In the genomic region with DNA sequence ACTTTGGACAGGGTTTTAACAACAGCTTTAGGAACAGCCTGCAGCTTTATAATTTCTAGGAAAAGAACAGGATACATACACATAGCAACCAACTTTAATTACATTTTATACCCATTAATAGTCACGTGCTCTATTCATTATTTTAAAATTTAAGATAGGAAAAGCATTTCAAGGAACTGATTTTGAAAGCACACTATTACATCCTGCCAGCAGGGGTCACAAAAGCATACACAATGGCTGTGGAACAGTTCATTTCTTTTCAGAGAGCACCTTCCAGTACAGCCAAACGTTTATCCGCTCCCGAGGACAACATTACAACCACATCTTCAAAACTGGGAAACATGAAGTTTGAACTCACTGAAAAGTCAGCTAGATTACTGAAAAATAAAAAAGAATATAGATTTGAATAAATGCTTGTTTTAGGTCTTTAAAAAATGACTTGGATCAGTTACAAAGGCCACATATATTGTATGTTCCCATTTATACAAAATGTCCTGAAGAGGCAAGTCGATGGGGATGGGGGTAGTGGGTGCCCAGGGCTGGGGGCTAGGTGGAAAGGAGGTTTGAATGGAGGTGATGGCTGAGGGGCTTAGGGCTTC, we compare ENCODE assay signal across 8 cellular contexts.
DNase-seq lines count a peak whose midpoint lies in the region; ATAC-seq and TF ChIP-seq lines count a peak whose summit lies in the region.

No MANE protein-coding gene starts in this region.

- H3K4me3 ChIP-seq in RWPE2 (ENCODE audit: severe bottlenecking) (no peak overlapping the region), liver (ENCODE audit: low read depth in 1 of 3, low read length in 3 of 3) (no peak overlapping the region), testis (no peak overlapping the region)

- H3K9me3 ChIP-seq in RWPE2 (ENCODE audit: severe bottlenecking), result no peaks in the 10 kb centered on the region
- no peaks in the 10 kb centered on the region for H3K9me3 ChIP-seq in liver (ENCODE audit: control insufficient read depth in 4 of 4, low read length in 3 of 4)
- H3K9me3 ChIP-seq in testis, result no peaks in the 10 kb centered on the region

- peak; percentile 97 to 99 for TF ChIP-seq RAD21 in liver (IDR thresholded peaks at IDR 0.05)

- intact Hi-C loops in testis (cut with DNase I; ENCODE audit: low total_unique reads), result loop anchor here (5.0 kb wide), 1 partner anchor 585 kb away; no protein-coding TSS in a partner anchor

- ATAC-seq in RWPE2 (ENCODE audit: low read depth) (peak; percentile 33; the same call in 1 of the 3 replicates), GM19455 (IDR thresholded peaks at IDR 0.05; ENCODE audit: unreplicated experiment) (no peak)

- WGBS in liver, result 6% methylated on average over 5 of the region's 5 CpGs
- WGBS in testis, 2 donors, result 19 to 23% methylated on average over 5 of the region's 5 CpGs

- TF ChIP-seq POLR2A in testis (IDR thresholded peaks at IDR 0.05), result no peak

- TF ChIP-seq CTCF in RWPE2 (IDR thresholded peaks at IDR 0.05; ENCODE audit: poor library complexity, severe bottlenecking), result peak; percentile 91
- TF ChIP-seq CTCF in liver (IDR thresholded peaks at IDR 0.05; ENCODE audit: low read depth, low read length, missing input control), result peak; percentile 83
- TF ChIP-seq CTCF in testis (IDR thresholded peaks at IDR 0.05), result peak; percentile 70 to 76 (median 76)

- peaks cover 17% of the 10 kb centered on the region for H3K27me3 ChIP-seq in RWPE2 (ENCODE audit: insufficient read depth, poor library complexity, severe bottlenecking)
- H3K27me3 ChIP-seq in liver (ENCODE audit: control insufficient read depth in 4 of 4, insufficient read depth in 4 of 4, low read length in 3 of 4), result peaks cover 0 to 4% (median 1%) of the 10 kb centered on the region in 4 donors
- H3K27me3 ChIP-seq in testis, result no peaks in the 10 kb centered on the region

- H3K27ac ChIP-seq in RWPE2 (ENCODE audit: poor library complexity, severe bottlenecking) (no peak overlapping the region), liver (ENCODE audit: low read depth in 1 of 2, low read length in 2 of 2) (no peak overlapping the region), testis (no peak overlapping the region)

- H3K4me1 ChIP-seq in RWPE2 (ENCODE audit: insufficient read depth, poor library complexity, severe bottlenecking) (no peaks in the 10 kb centered on the region), liver (ENCODE audit: control insufficient read depth in 4 of 4, insufficient read depth in 4 of 4, low read length in 3 of 4) (peaks cover 0 to 2% (median 0%) of the 10 kb centered on the region in 4 donors), testis (no peaks in the 10 kb centered on the region)

- no peak overlapping the region for H3K9ac ChIP-seq in liver (ENCODE audit: low read depth in 1 of 2, low read length in 2 of 2)

- H3K36me3 ChIP-seq in RWPE2 (ENCODE audit: low read depth) (no peaks in the 10 kb centered on the region), liver (ENCODE audit: control insufficient read depth in 4 of 4, insufficient read depth in 3 of 4, low read depth in 1 of 4, low read length in 3 of 4) (no peaks in the 10 kb centered on the region), testis (ENCODE audit: low read depth, missing control alignments) (no peaks in the 10 kb centered on the region)

- DNase-seq in DMS53 (lab: John Stamatoyannopoulos, UW) (peak; percentile 57), HT-29 (ENCODE audit: low spot score) (peak; percentile 83), RWPE2 (ENCODE audit: low spot score) (no peak), cerebellar cortex (ENCODE audit: low spot score) (peak; percentile 65), testis (peak; percentile 69), T1000 (lab: John Stamatoyannopoulos, UW) (no peak)

TF ChIP-seq in liver, 16 proteins besides CTCF, POLR2A, EP300 and RAD21:
- TF ChIP-seq HNF4A (conservative IDR thresholded peaks at IDR 0.05), result peak in 1 of 2 donors; percentile 11
- no peak for TF ChIP-seq TAF1 (conservative IDR thresholded peaks at IDR 0.05)
- TF ChIP-seq, protein P1, sequence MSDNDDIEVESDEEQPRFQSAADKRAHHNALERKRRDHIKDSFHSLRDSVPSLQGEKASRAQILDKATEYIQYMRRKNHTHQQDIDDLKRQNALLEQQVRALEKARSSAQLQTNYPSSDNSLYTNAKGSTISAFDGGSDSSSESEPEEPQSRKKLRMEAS (IDR thresholded peaks at IDR 0.05), result peak; percentile 17

Comparison
In these comparisons a context has a peak if more than half of its experiments do, and no peak if none do; other contexts are left out.
1. DNase-seq: peak in DMS53 (single experiment), HT-29 (single experiment), cerebellar cortex (single experiment) and testis (single experiment); none in RWPE2 (single experiment) and T1000 (single experiment).
2. Peak in every context shown above with its lines, with median percentiles within 50 percentile points of each other: CTCF ChIP-seq.